Comparison of ENCODE assay signal across 10 cellular contexts in genomic region chr6:125802943-125803377, GRCh38. TPM values are rescaled to one million over a fixed set of nuclear protein-coding genes. Genes with fewer than 3 reads are reported as not detected.
A peak's percentile ranks its signal among the peaks of the same experiment; 100 is the strongest.
DNase-seq lines count a peak whose midpoint lies in the region; ATAC-seq, FAIRE-seq and TF ChIP-seq lines count a peak whose summit lies in the region.
"Had no signal": no experiment of that assay in that cellular context is flagged by ENCODE, and none has a peak within 500 bp of the region (broad histone marks: within the 10 kb centered on the region; RNA-seq: fewer than 3 reads in every experiment).

No MANE protein-coding gene starts in this region.

- H3K4me1 ChIP-seq in K562 (replicated peaks in 1 of 2; ENCODE audit: control insufficient read depth in 2 of 2, insufficient read depth in 2 of 2, low read length in 2 of 2), result peaks cover 0 to 3% of the 10 kb centered on the region in 2 experiments; a peak in 1 of 5 replicates
- peaks cover 7% of the 10 kb centered on the region for H3K4me1 ChIP-seq in effector memory CD4-positive, alpha-beta T cell (ENCODE audit: control insufficient read depth, insufficient read depth, low read length, poor library complexity, severe bottlenecking)

- WGBS in K562 (ENCODE audit: insufficient coverage, low coverage, missing lambda C conversion rate), result 28% methylated on average over 4 of the region's 4 CpGs

- FAIRE-seq in GM12891 (lab: Jason Lieb, UNC) (no peak), K562 (lab: Jason Lieb, UNC) (no peak)

- intact Hi-C loops in K562 (cut with micrococcal nuclease), result no loop called here
- intact Hi-C loops in natural killer cell (cut with micrococcal nuclease), result no loop called here
- intact Hi-C loops in activated T-helper 1 cell treated with anti-CD3 and anti-CD28 coated beads, Interleukin-12 subunit alpha, Interleukin-12 subunit beta, Interleukin-2, Interleukin-4 antibody, amounts not matched to agents 30 ng/mL and 10 ng/mL and 1 ng/mL, durations not matched to agents 14 hours and 24 hours and 36 hours (cut with micrococcal nuclease), result loop anchor here (10.0 kb wide), 1 partner anchor 1492 kb away; no protein-coding TSS in a partner anchor
- intact Hi-C loops in posterior vena cava (cut with DNase I), result no loop called here

- TF ChIP-seq CTCF in K562 (IDR thresholded peaks at IDR 0.05 in 2 of 3, conservative IDR thresholded peaks at IDR 0.05 in 1 of 3; ENCODE audit: insufficient read depth in 2 of 3, low read depth in 1 of 3, low read length in 3 of 3) (no peak), natural killer cell (IDR thresholded peaks at IDR 0.05) (no peak)

- in situ Hi-C loops in KBM-7 (cut with MboI; ENCODE audit: low pct_unique_long_range_greater_than_20kb, low sequenced_read_pairs) (no loop called here), K562 (cut with MboI) (no loop called here)

- peaks cover 53 to 55% of the 10 kb centered on the region in 2 donors for H3K4me1 Mint-ChIP-seq in natural killer cell
- H3K4me1 Mint-ChIP-seq in activated T-helper 1 cell treated with anti-CD3 and anti-CD28 coated beads, Interleukin-12 subunit alpha, Interleukin-12 subunit beta, Interleukin-2, Interleukin-4 antibody, amounts not matched to agents 30 ng/mL and 10 ng/mL and 1 ng/mL, durations not matched to agents 14 hours and 24 hours and 36 hours (ENCODE audit: low read depth), result peaks cover 69% of the 10 kb centered on the region
- H3K4me1 Mint-ChIP-seq: endodermal cell had no signal

- H3K36me3 ChIP-seq in K562 (ENCODE audit: control insufficient read depth, insufficient read depth, low read length), result peaks cover 11% of the 10 kb centered on the region; the same call in 2 of the 3 replicates
- no peaks in the 10 kb centered on the region for H3K36me3 ChIP-seq in effector memory CD4-positive, alpha-beta T cell (ENCODE audit: control insufficient read depth, insufficient read depth, low read length)
- H3K36me3 ChIP-seq: Peyer's patch had no signal

- peak overlapping the region; percentile 62 to 65 for H3K27ac Mint-ChIP-seq in natural killer cell
- no peak overlapping the region for H3K27ac Mint-ChIP-seq in activated T-helper 1 cell treated with anti-CD3 and anti-CD28 coated beads, Interleukin-12 subunit alpha, Interleukin-12 subunit beta, Interleukin-2, Interleukin-4 antibody, amounts not matched to agents 30 ng/mL and 10 ng/mL and 1 ng/mL, durations not matched to agents 14 hours and 24 hours and 36 hours
- H3K27ac Mint-ChIP-seq: endodermal cell had no signal

- no peak overlapping the region for H3K4me3 Mint-ChIP-seq in natural killer cell
- H3K4me3 Mint-ChIP-seq in activated T-helper 1 cell treated with anti-CD3 and anti-CD28 coated beads, Interleukin-12 subunit alpha, Interleukin-12 subunit beta, Interleukin-2, Interleukin-4 antibody, amounts not matched to agents 30 ng/mL and 10 ng/mL and 1 ng/mL, durations not matched to agents 14 hours and 24 hours and 36 hours, result no peak overlapping the region
- H3K4me3 Mint-ChIP-seq: endodermal cell had no signal

- DNase-seq in GM12891 (ENCODE audit: insufficient read length, low spot score) (no peak), KBM-7 (peak; percentile 62), K562 (ENCODE audit: extremely low read depth in 1 of 4, low spot score in 3 of 4) (no peak), natural killer cell (no peak), DMS153 (lab: John Stamatoyannopoulos, UW) (no peak), posterior vena cava (ENCODE audit: low spot score) (no peak)
- no peak for DNase-seq in activated T-helper 1 cell treated with anti-CD3 and anti-CD28 coated beads, Interleukin-12 subunit alpha, Interleukin-12 subunit beta, Interleukin-2, Interleukin-4 antibody, amounts not matched to agents 30 ng/mL and 10 ng/mL and 1 ng/mL, durations not matched to agents 14 hours and 24 hours and 36 hours (ENCODE audit: low spot score)
- DNase-seq in effector memory CD4-positive, alpha-beta T cell, result no peak
- DNase-seq: endodermal cell, Peyer's patch had no signal

- no peak overlapping the region for H3K4me2 ChIP-seq in K562 (ENCODE audit: insufficient read depth, low read length)

- no peak overlapping the region for H3K9ac ChIP-seq in K562 (ENCODE audit: insufficient read depth in 1 of 2, low read depth in 2 of 2, low read length in 2 of 2)

- H3K79me2 ChIP-seq in K562 (ENCODE audit: control insufficient read depth, insufficient read depth, low read length), result peaks cover 2% of the 10 kb centered on the region; the same call in 1 of the 3 replicates

- H2AFZ ChIP-seq in K562 (ENCODE audit: low read depth, low read length), result no peak overlapping the region

- TF ChIP-seq POLR2A in GM12891 (IDR thresholded peaks at IDR 0.05; ENCODE audit: low read depth, low read length) (no peak), K562 (conservative IDR thresholded peaks at IDR 0.05) (no peak)

- no peak for TF ChIP-seq RAD21 in K562 (CRISPR knock-in tag; conservative IDR thresholded peaks at IDR 0.05 in 1 of 2, IDR thresholded peaks at IDR 0.05 in 1 of 2)

- CTCF ChIA-PET in K562 (lab: Yijun Ruan, JAX; ENCODE audit: low intra/inter-chr PET ratio), result no interaction called here

- H3K27me3 Mint-ChIP-seq in natural killer cell (ENCODE audit: low read depth in 2 of 2), result no peaks in the 10 kb centered on the region
- H3K27me3 Mint-ChIP-seq in activated T-helper 1 cell treated with anti-CD3 and anti-CD28 coated beads, Interleukin-12 subunit alpha, Interleukin-12 subunit beta, Interleukin-2, Interleukin-4 antibody, amounts not matched to agents 30 ng/mL and 10 ng/mL and 1 ng/mL, durations not matched to agents 14 hours and 24 hours and 36 hours (ENCODE audit: insufficient read depth), result no peaks in the 10 kb centered on the region

- H3K4me3 ChIP-seq in K562, result no peak overlapping the region
- no peak overlapping the region for H3K4me3 ChIP-seq in effector memory CD4-positive, alpha-beta T cell (ENCODE audit: insufficient read depth, low read depth, low read length, poor library complexity, severe bottlenecking)
- H3K4me3 ChIP-seq: Peyer's patch had no signal

- no peaks in the 10 kb centered on the region for H3K9me3 ChIP-seq in K562 (replicated peaks; ENCODE audit: control insufficient read depth, insufficient read depth, low read depth, low read length)
- H3K9me3 ChIP-seq in effector memory CD4-positive, alpha-beta T cell (ENCODE audit: control insufficient read depth, low read length), result no peaks in the 10 kb centered on the region
- H3K9me3 ChIP-seq: Peyer's patch had no signal

- H3K9me3 Mint-ChIP-seq in natural killer cell, result no peaks in the 10 kb centered on the region
- no peaks in the 10 kb centered on the region for H3K9me3 Mint-ChIP-seq in activated T-helper 1 cell treated with anti-CD3 and anti-CD28 coated beads, Interleukin-12 subunit alpha, Interleukin-12 subunit beta, Interleukin-2, Interleukin-4 antibody, amounts not matched to agents 30 ng/mL and 10 ng/mL and 1 ng/mL, durations not matched to agents 14 hours and 24 hours and 36 hours
- H3K9me3 Mint-ChIP-seq: endodermal cell had no signal

- no peaks in the 10 kb centered on the region for H3K27me3 ChIP-seq in K562 (ENCODE audit: control insufficient read depth in 2 of 2, insufficient read depth in 2 of 2, low read length in 2 of 2)
- H3K27me3 ChIP-seq in effector memory CD4-positive, alpha-beta T cell (replicated peaks; ENCODE audit: control insufficient read depth, insufficient read depth, low read length, poor library complexity, severe bottlenecking), result no peaks in the 10 kb centered on the region
- H3K27me3 ChIP-seq: Peyer's patch had no signal

- no peak overlapping the region for H3K27ac ChIP-seq in K562 (ENCODE audit: extremely low read depth, low read depth, low read length)
- no peak overlapping the region for H3K27ac ChIP-seq in effector memory CD4-positive, alpha-beta T cell (ENCODE audit: insufficient read depth, low read length, poor library complexity, severe bottlenecking)

- no peaks in the 10 kb centered on the region for H3K9me1 ChIP-seq in K562 (ENCODE audit: control insufficient read depth, insufficient read depth, low read length)

- POLR2A ChIA-PET in K562 (lab: Yijun Ruan, JAX), result interaction anchor here (1.8 to 1.9 kb wide), 2 partner anchors 13 to 22 kb away, joined by 6 to 10 read pairs; partner anchors contain the start of gene NCOA7

- H4K20me1 ChIP-seq in K562 (replicated peaks; ENCODE audit: control insufficient read depth, insufficient read depth, low read length), result no peaks in the 10 kb centered on the region

- H3K36me3 Mint-ChIP-seq in natural killer cell, result no peaks in the 10 kb centered on the region
- H3K36me3 Mint-ChIP-seq in activated T-helper 1 cell treated with anti-CD3 and anti-CD28 coated beads, Interleukin-12 subunit alpha, Interleukin-12 subunit beta, Interleukin-2, Interleukin-4 antibody, amounts not matched to agents 30 ng/mL and 10 ng/mL and 1 ng/mL, durations not matched to agents 14 hours and 24 hours and 36 hours (ENCODE audit: low read depth), result peaks cover 34% of the 10 kb centered on the region

- no TSS peak for BruUV-seq in K562 (replicated peaks; lab: Mats Ljungman, UMichigan)

- no peak for ATAC-seq in K562
- peak in 2 of 3 donors; percentile 29 to 32 for ATAC-seq in natural killer cell

- no peak for TF ChIP-seq EP300 in K562 (IDR thresholded peaks at IDR 0.05; ENCODE audit: low read length)

RNA-seq across cellular contexts. Expression of gene NCOA7, which starts 12.2 kb away (rescaled TPM):
- 25.1 TPM for polyA plus RNA-seq in GM12891 (2012; ENCODE audit: low read depth, missing spikeins)
- total RNA-seq in K562 (2011; cell fraction: chromatin; rRNA removed; ENCODE audit: low replicate concordance), result 6.1 and 37.7 TPM in 2 replicates
- 4.8 and 5.7 TPM in 2 replicates for total RNA-seq in K562 (2011; cell fraction: nucleolus; rRNA removed)
- total RNA-seq in K562 (2011; cell fraction: nucleoplasm; rRNA removed), result 10.2 and 13.4 TPM in 2 replicates
- total RNA-seq in K562 (2014; rRNA removed) (6.7 and 10.6 TPM in 2 replicates), K562 (2014; rRNA removed; fragmentation: Illumina TruSeq; extraction: Trizol) (14.6 and 16.9 TPM in 2 replicates), K562 (2015; rRNA removed; fragmentation: Illumina TruSeq; extraction: Trizol) (9.3 and 12.7 TPM in 2 replicates), K562 (2021) (13.8 TPM in 2 replicates), natural killer cell (10 to 100 TPM; 37.3 to 66.6 (median 56.8) TPM), posterior vena cava (10 to 100 TPM; 41.5 to 43.3 TPM)
- polyA plus RNA-seq in K562 (2011; rRNA removed) (8.9 and 9.3 TPM in 2 replicates), K562 (2014; fragmentation: Illumina TruSeq; extraction: Trizol) (11.2 and 13.6 TPM in 2 replicates), K562 (2014; fragmentation: Nextera tagmentation; extraction: Ambion mirVana) (1 to 10 TPM; 5.8 to 7.0 TPM), K562 (2014; rRNA removed) (8.5 and 11.0 TPM in 2 replicates)
- polyA plus RNA-seq in K562 (2011; cell fraction: cytosol; rRNA removed), result 4.6 and 7.1 TPM in 2 replicates
- polyA plus RNA-seq in K562 (2011; cell fraction: nucleus; rRNA removed), result 6.2 and 6.6 TPM in 2 replicates
- polyA plus RNA-seq in K562 (2012), result 10.0 and 22.1 TPM in 2 replicates
- polyA minus RNA-seq in K562 (2011; rRNA and poly(A)+ RNA removed), result 33.3 and 40.5 TPM in 2 replicates
- 10.1 and 10.2 TPM in 2 replicates for polyA minus RNA-seq in K562 (2011; cell fraction: cytosol; rRNA and poly(A)+ RNA removed)
- 6.5 and 10.6 TPM in 2 replicates for polyA minus RNA-seq in K562 (2011; cell fraction: nucleus; rRNA and poly(A)+ RNA removed)
- total RNA-seq in activated T-helper 1 cell treated with anti-CD3 and anti-CD28 coated beads, Interleukin-12 subunit alpha, Interleukin-12 subunit beta, Interleukin-2, Interleukin-4 antibody, amounts not matched to agents 30 ng/mL and 10 ng/mL and 1 ng/mL, durations not matched to agents 14 hours and 24 hours and 36 hours, result 56.1 and 59.3 TPM in 2 replicates

RNA-seq across cellular contexts. Expression of gene HEY2, which starts 53.5 kb away (rescaled TPM):
- polyA plus RNA-seq in GM12891 (2012; ENCODE audit: low read depth, missing spikeins), result 0.14 TPM
- not detected in 2 replicates for total RNA-seq in K562 (2011; cell fraction: chromatin; rRNA removed; ENCODE audit: low replicate concordance)
- total RNA-seq in K562 (2011; cell fraction: nucleolus; rRNA removed), result not detected in 2 replicates
- total RNA-seq in K562 (2011; cell fraction: nucleoplasm; rRNA removed), result not detected in 2 replicates
- not detected in 2 replicates for total RNA-seq in K562 (2014; rRNA removed)
- total RNA-seq in K562 (2014; rRNA removed; fragmentation: Illumina TruSeq; extraction: Trizol), result not detected in 2 replicates
- not detected in 2 replicates for total RNA-seq in K562 (2015; rRNA removed; fragmentation: Illumina TruSeq; extraction: Trizol)
- 0.07 TPM in 1 of 2 replicates, not detected in the other for total RNA-seq in K562 (2021)
- 0.03 and 0.07 TPM in 2 replicates for polyA plus RNA-seq in K562 (2011; rRNA removed)
- polyA plus RNA-seq in K562 (2011; cell fraction: cytosol; rRNA removed), result 0.03 and 0.36 TPM in 2 replicates
- 0.04 and 0.31 TPM in 2 replicates for polyA plus RNA-seq in K562 (2011; cell fraction: nucleus; rRNA removed)
- polyA plus RNA-seq in K562 (2012), result 0.05 TPM in 1 of 2 replicates, not detected in the other
- 0.04 and 0.12 TPM in 2 replicates for polyA plus RNA-seq in K562 (2014; fragmentation: Illumina TruSeq; extraction: Trizol)
- polyA plus RNA-seq in K562 (2014; fragmentation: Nextera tagmentation; extraction: Ambion mirVana), result under 1 TPM in 1 of 2 experiments, not detected in 1; 0.03 TPM
- 0.07 TPM in 1 of 2 replicates, not detected in the other for polyA plus RNA-seq in K562 (2014; rRNA removed)
- polyA minus RNA-seq in K562 (2011; rRNA and poly(A)+ RNA removed), result not detected in 2 replicates
- polyA minus RNA-seq in K562 (2011; cell fraction: cytosol; rRNA and poly(A)+ RNA removed), result 0.29 TPM in 1 of 2 replicates, not detected in the other
- polyA minus RNA-seq in K562 (2011; cell fraction: nucleus; rRNA and poly(A)+ RNA removed), result not detected in 2 replicates
- total RNA-seq in natural killer cell, result under 1 TPM; 0.66 to 0.93 (median 0.73) TPM
- total RNA-seq in activated T-helper 1 cell treated with anti-CD3 and anti-CD28 coated beads, Interleukin-12 subunit alpha, Interleukin-12 subunit beta, Interleukin-2, Interleukin-4 antibody, amounts not matched to agents 30 ng/mL and 10 ng/mL and 1 ng/mL, durations not matched to agents 14 hours and 24 hours and 36 hours, result not detected in 2 replicates
- 10 to 100 TPM in 1 of 2 donors, 1 to 10 TPM in 1; 9.2 to 11.3 TPM for total RNA-seq in posterior vena cava
